9 cellular contexts compared by ENCODE assay signal in genomic region chr16:82995927-82996441, GRCh38.
DNase-seq lines count a peak whose midpoint lies in the region; ATAC-seq and TF ChIP-seq lines count a peak whose summit lies in the region.
"Had no signal": no experiment of that assay in that cellular context is flagged by ENCODE, and none has a peak within 500 bp of the region (broad histone marks: within the 10 kb centered on the region; RNA-seq: fewer than 3 reads in every experiment).

No MANE protein-coding gene starts in this region.

- peak overlapping the region in 8 of 10 donors; percentile 30 to 69 (median 61) for H3K27ac ChIP-seq in heart right ventricle

- ATAC-seq in heart right ventricle (peak in 7 of 8 donors; percentile 69 to 92 (median 87)), Right ventricle myocardium inferior (no peak), left colon (peak; percentile 77), GM18909 (IDR thresholded peaks at IDR 0.05; ENCODE audit: poor library complexity, unreplicated experiment) (no peak)

- H3K36me3 ChIP-seq in heart right ventricle, result no peaks in the 10 kb centered on the region

- WGBS in heart right ventricle, 2 donors, result 40 to 48% methylated on average over 5 of the region's 5 CpGs

- TF ChIP-seq CTCF in heart right ventricle (IDR thresholded peaks at IDR 0.05), result no peak

- H3K4me1 ChIP-seq in heart right ventricle, result peaks cover 0 to 21% (median 6%) of the 10 kb centered on the region in 9 donors

- no peaks in the 10 kb centered on the region for H3K27me3 ChIP-seq in heart right ventricle

- H3K4me3 ChIP-seq in heart right ventricle, result peak overlapping the region in 6 of 10 donors; percentile 5 to 32 (median 21)

- H3K9me3 ChIP-seq in heart right ventricle, result no peaks in the 10 kb centered on the region

- peak in 1 of 2 donors; percentile 33 for DNase-seq in heart right ventricle
- no peak for DNase-seq in Right ventricle myocardium inferior (ENCODE audit: missing footprints)
- peak; percentile 72 for DNase-seq in amniotic stem cell (lab: John Stamatoyannopoulos, UW)
- DNase-seq in left colon, result peak; percentile 10 to 50
- DNase-seq in stimulated activated CD4-positive, alpha-beta T cell treated with anti-CD3 and anti-CD28 coated beads, Interleukin-4, amount 100 ng/mL, for 24 hours, result no peak
- no peak for DNase-seq in AML-193 (lab: John Stamatoyannopoulos, UW)
- DNase-seq in activated naive CD4-positive, alpha-beta T cell (lab: John Stamatoyannopoulos, UW), result no peak
- DNase-seq: activated CD4-positive, alpha-beta T cell treated with anti-CD3 and anti-CD28 coated beads, Interleukin-2, amount 50 U/mL, for 48 hours had no signal

- intact Hi-C loops in heart right ventricle (cut with DNase I) (loop anchor here in 1 of 10 donors (10.0 kb wide), 1 partner anchor 241 kb away; no protein-coding TSS in a partner anchor), Right ventricle myocardium inferior (cut with DNase I) (no loop called here), left colon (cut with DNase I, micrococcal nuclease) (no loop called here)

Comparison
In these comparisons a context has a peak if more than half of its experiments do, and no peak if none do; other contexts are left out.
1. ATAC-seq: peak in heart right ventricle (7 of 8) and left colon (single experiment); none in Right ventricle myocardium inferior (single experiment) and GM18909 (single experiment).
2. DNase-seq: peak in amniotic stem cell (single experiment) and left colon (2 of 2); none in Right ventricle myocardium inferior (single experiment), stimulated activated CD4-positive, alpha-beta T cell treated with anti-CD3 and anti-CD28 coated beads, Interleukin-4, amount 100 ng/mL, for 24 hours (single experiment), AML-193 (0 of 2) and activated naive CD4-positive, alpha-beta T cell (0 of 4).